ENCODE assay signal across 30 cellular contexts in the genomic region with DNA sequence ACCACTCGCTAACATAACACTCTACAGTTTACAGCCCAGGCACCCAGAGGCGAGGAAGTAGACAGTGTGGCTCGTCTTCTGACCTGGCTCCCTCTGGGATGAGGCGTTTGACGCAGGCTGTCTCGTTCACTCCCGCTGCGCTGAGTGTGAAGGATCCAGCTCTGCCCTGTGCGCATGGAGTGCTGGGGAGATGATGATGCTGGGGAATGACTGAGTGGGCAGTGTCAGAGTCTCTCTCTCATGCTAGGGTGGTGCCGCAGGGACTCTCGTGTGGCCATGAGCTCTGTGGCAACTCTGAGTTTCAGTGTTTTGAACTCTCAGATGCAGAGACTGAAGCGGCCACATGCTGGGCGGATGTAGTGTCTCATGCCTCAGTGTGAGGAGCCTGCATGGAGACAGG.
"Had no signal": no experiment of that assay in that cellular context is flagged by ENCODE, and none has a peak within 500 bp of the region (broad histone marks: within the 10 kb centered on the region; RNA-seq: fewer than 3 reads in every experiment).

No MANE protein-coding gene starts in this region.

- H3K27ac Mint-ChIP-seq: naive thymus-derived CD8-positive, alpha-beta T cell; natural killer cell treated with Interleukin-12 subunit alpha and Interleukin-12 subunit beta and Interleukin-15 and Interleukin-18, amount 100 ng/mL, for 72 hours; nephron progenitor cell; stimulated activated effector memory CD8-positive, alpha-beta T cell treated with anti-CD3 and anti-CD28 coated beads, Interleukin-12 subunit alpha, Interleukin-12 subunit beta, amount 100 ng/mL, for 72 hours; stimulated activated naive B cell treated with anti-CD40 and anti-IgM and Interleukin-4, amounts not matched to agents 10 μg/mL and 1 μg/mL and 100 μg/mL, for 72 hours; stimulated activated naive CD8-positive, alpha-beta T cell treated with anti-CD3 and anti-CD28 coated beads, Interleukin-15, Interleukin-2, amounts not matched to agents 100 ng/mL and 50 ng/mL, for 24 hours; type B pancreatic cell had no signal

- H3K9me3 ChIP-seq: neutrophil, pancreas, prostate gland, right lobe of liver, sigmoid colon, suprapubic skin, testis, tibial artery, transverse colon, upper lobe of right lung, uterus had no signal

- ATAC-seq: naive thymus-derived CD8-positive, alpha-beta T cell; natural killer cell treated with Interleukin-12 subunit alpha and Interleukin-12 subunit beta and Interleukin-15 and Interleukin-18, amount 100 ng/mL, for 72 hours; pancreas; right cardiac atrium; right lobe of liver; stimulated activated effector memory CD8-positive, alpha-beta T cell treated with anti-CD3 and anti-CD28 coated beads, Interleukin-12 subunit alpha, Interleukin-12 subunit beta, amount 100 ng/mL, for 72 hours; stimulated activated naive B cell treated with anti-CD40 and anti-IgM and Interleukin-4, amounts not matched to agents 10 μg/mL and 1 μg/mL and 100 μg/mL, for 72 hours; upper lobe of right lung had no signal

- H3K4me3 Mint-ChIP-seq: naive B cell; naive thymus-derived CD8-positive, alpha-beta T cell; natural killer cell treated with Interleukin-12 subunit alpha and Interleukin-12 subunit beta and Interleukin-15 and Interleukin-18, amount 100 ng/mL, for 72 hours; nephron progenitor cell; neural crest cell; stimulated activated effector memory CD8-positive, alpha-beta T cell treated with anti-CD3 and anti-CD28 coated beads, Interleukin-12 subunit alpha, Interleukin-12 subunit beta, amount 100 ng/mL, for 72 hours; stimulated activated naive B cell treated with anti-CD40 and anti-IgM and Interleukin-4, amounts not matched to agents 10 μg/mL and 1 μg/mL and 100 μg/mL, for 72 hours; stimulated activated naive CD8-positive, alpha-beta T cell treated with anti-CD3 and anti-CD28 coated beads, Interleukin-15, Interleukin-2, amounts not matched to agents 100 ng/mL and 50 ng/mL, for 24 hours; type B pancreatic cell had no signal

- DNase-seq: naive B cell; naive thymus-derived CD8-positive, alpha-beta T cell; nephron progenitor cell; nucleus accumbens; pancreas; retina; right cardiac atrium; right lobe of liver; sigmoid colon; small intestine; stimulated activated CD4-positive, alpha-beta T cell treated with anti-CD3 and anti-CD28 coated beads, Interleukin-15, amount 100 ng/mL, for 24 hours; stimulated activated CD4-positive, alpha-beta T cell treated with anti-CD3 and anti-CD28 coated beads, Interleukin-2, amount 100 ng/mL, for 24 hours; stimulated activated CD4-positive, alpha-beta T cell treated with anti-CD3 and anti-CD28 coated beads, Interleukin-2, amount 100 ng/mL, for 48 hours; stimulated activated CD4-positive, alpha-beta T cell treated with anti-CD3 and anti-CD28 coated beads, Interleukin-4, amount 100 ng/mL, for 24 hours; stimulated activated naive B cell treated with anti-CD40 and anti-IgM and Interleukin-4, amounts not matched to agents 10 μg/mL and 1 μg/mL and 100 μg/mL, for 72 hours; stimulated activated naive CD4-positive, alpha-beta T cell treated with Interleukin-2 at 50 U/mL for 16 hours; substantia nigra; testis; tibial artery; transverse colon; upper lobe of right lung; uterus had no signal

- H3K4me1 ChIP-seq: pancreas, prostate gland, right lobe of liver, sigmoid colon, suprapubic skin, testis, tibial artery, transverse colon, upper lobe of right lung, uterus had no signal

- H3K9me3 Mint-ChIP-seq: natural killer cell treated with Interleukin-12 subunit alpha and Interleukin-12 subunit beta and Interleukin-15 and Interleukin-18, amount 100 ng/mL, for 72 hours; stimulated activated effector memory CD8-positive, alpha-beta T cell treated with anti-CD3 and anti-CD28 coated beads, Interleukin-12 subunit alpha, Interleukin-12 subunit beta, amount 100 ng/mL, for 72 hours; type B pancreatic cell had no signal

- H3K36me3 ChIP-seq: neutrophil, pancreas, prostate gland, right lobe of liver, sigmoid colon, suprapubic skin, tibial artery, transverse colon, upper lobe of right lung, uterus had no signal

- H3K27ac ChIP-seq: neutrophil, pancreas, prostate gland, right lobe of liver, sigmoid colon, suprapubic skin, testis, tibial artery, transverse colon, upper lobe of right lung, uterus had no signal

- H3K4me1 Mint-ChIP-seq: naive thymus-derived CD8-positive, alpha-beta T cell; stimulated activated effector memory CD8-positive, alpha-beta T cell treated with anti-CD3 and anti-CD28 coated beads, Interleukin-12 subunit alpha, Interleukin-12 subunit beta, amount 100 ng/mL, for 72 hours had no signal

- H3K36me3 Mint-ChIP-seq: natural killer cell treated with Interleukin-12 subunit alpha and Interleukin-12 subunit beta and Interleukin-15 and Interleukin-18, amount 100 ng/mL, for 72 hours; stimulated activated effector memory CD8-positive, alpha-beta T cell treated with anti-CD3 and anti-CD28 coated beads, Interleukin-12 subunit alpha, Interleukin-12 subunit beta, amount 100 ng/mL, for 72 hours; type B pancreatic cell had no signal

- H3K4me3 ChIP-seq: pancreas, prostate gland, right lobe of liver, sigmoid colon, suprapubic skin, testis, tibial artery, transverse colon, upper lobe of right lung, uterus had no signal

- H3K27me3 Mint-ChIP-seq: naive thymus-derived CD8-positive, alpha-beta T cell; stimulated activated naive CD8-positive, alpha-beta T cell treated with anti-CD3 and anti-CD28 coated beads, Interleukin-15, Interleukin-2, amounts not matched to agents 100 ng/mL and 50 ng/mL, for 24 hours; type B pancreatic cell had no signal

- H3K27me3 ChIP-seq: neutrophil, pancreas, right lobe of liver, sigmoid colon, suprapubic skin, testis, transverse colon, upper lobe of right lung, uterus had no signal
